ENCODE assay signal across 10 cellular contexts in genomic region chr1:181398544-181398943, GRCh38.
DNase-seq lines count a peak whose midpoint lies in the region; ATAC-seq lines count a peak whose summit lies in the region.
"Had no signal": no experiment of that assay in that cellular context is flagged by ENCODE, and none has a peak within 500 bp of the region (broad histone marks: within the 10 kb centered on the region; RNA-seq: fewer than 3 reads in every experiment).

No MANE protein-coding gene starts in this region.

- H3K4me3 Mint-ChIP-seq in activated CD8-positive, alpha-beta memory T cell treated with anti-CD3 and anti-CD28 coated beads, Interleukin-2, amount 10 ng/mL, durations not matched to agents 7 days and 5 days = no peak overlapping the region

- intact Hi-C loops in posterior vena cava (cut with DNase I) = no loop called here

- peaks cover 40% of the 10 kb centered on the region for H3K4me1 Mint-ChIP-seq in activated CD8-positive, alpha-beta memory T cell treated with anti-CD3 and anti-CD28 coated beads, Interleukin-2, amount 10 ng/mL, durations not matched to agents 7 days and 5 days

- H3K27ac Mint-ChIP-seq in activated CD8-positive, alpha-beta memory T cell treated with anti-CD3 and anti-CD28 coated beads, Interleukin-2, amount 10 ng/mL, durations not matched to agents 7 days and 5 days = peak overlapping the region; percentile 82

- CTCF ChIA-PET in activated CD8-positive, alpha-beta memory T cell treated with anti-CD3 and anti-CD28 coated beads, Interleukin-2, amount 10 ng/mL, durations not matched to agents 7 days and 5 days (lab: Charles Lee) = interaction anchor here (0.9 to 10.0 kb wide), 10 partner anchors 10 to 218 kb away, joined by 3 to 46 read pairs (median 4); no protein-coding TSS in a partner anchor

- peak; percentile 57 for DNase-seq in activated CD8-positive, alpha-beta memory T cell treated with anti-CD3 and anti-CD28 coated beads, Interleukin-2, amount 10 ng/mL, durations not matched to agents 7 days and 5 days
- DNase-seq in activated CD8-positive, alpha-beta memory T cell treated with anti-CD3 and anti-CD28 coated beads for 24 hours = no peak
- DNase-seq in stimulated activated CD8-positive, alpha-beta memory T cell treated with anti-CD3 and anti-CD28 coated beads, Interleukin-15, amount 100 ng/mL, for 48 hours (ENCODE audit: low read depth in 2 of 2) = peak; percentile 24 to 25
- DNase-seq in COLO668 (lab: John Stamatoyannopoulos, UW; ENCODE audit: unreplicated experiment) = no peak
- no peak for DNase-seq in posterior vena cava (ENCODE audit: low spot score)
- no peak for DNase-seq in NOMO-1 (lab: John Stamatoyannopoulos, UW; ENCODE audit: unreplicated experiment in 2 of 2)

- no peaks in the 10 kb centered on the region for H3K27me3 Mint-ChIP-seq in activated CD8-positive, alpha-beta memory T cell treated with anti-CD3 and anti-CD28 coated beads, Interleukin-2, amount 10 ng/mL, durations not matched to agents 7 days and 5 days
- H3K27me3 Mint-ChIP-seq: activated naive CD4-positive, alpha-beta T cell treated with anti-CD3 and anti-CD28 coated beads, Interleukin-2, amount 50 U/mL, for 24 hours had no signal

- H3K36me3 Mint-ChIP-seq in activated CD8-positive, alpha-beta memory T cell treated with anti-CD3 and anti-CD28 coated beads, Interleukin-2, amount 10 ng/mL, durations not matched to agents 7 days and 5 days = peaks cover 5% of the 10 kb centered on the region
- H3K36me3 Mint-ChIP-seq: activated naive CD4-positive, alpha-beta T cell treated with anti-CD3 and anti-CD28 coated beads, Interleukin-2, amount 50 U/mL, for 24 hours had no signal

- ATAC-seq in activated CD8-positive, alpha-beta memory T cell treated with anti-CD3 and anti-CD28 coated beads, Interleukin-2, amount 10 ng/mL, durations not matched to agents 7 days and 5 days = peak; percentile 52
- ATAC-seq in GM21528 (IDR thresholded peaks at IDR 0.05; ENCODE audit: low FRiP score, unreplicated experiment) = peak; percentile 84
- peak; percentile 90 for ATAC-seq in HG03175 (IDR thresholded peaks at IDR 0.05; ENCODE audit: unreplicated experiment)

- no peaks in the 10 kb centered on the region for H3K9me3 Mint-ChIP-seq in activated CD8-positive, alpha-beta memory T cell treated with anti-CD3 and anti-CD28 coated beads, Interleukin-2, amount 10 ng/mL, durations not matched to agents 7 days and 5 days (ENCODE audit: low read depth)
- H3K9me3 Mint-ChIP-seq: activated naive CD4-positive, alpha-beta T cell treated with anti-CD3 and anti-CD28 coated beads, Interleukin-2, amount 50 U/mL, for 24 hours; T-helper 1 cell treated with Interleukin-12 subunit alpha and Interleukin-12 subunit beta and Interleukin-4 antibody, amounts not matched to agents 30 μg/mL and 1 μg/mL, for 36 hours had no signal

Comparison
In these comparisons a context has a peak if more than half of its experiments do, and no peak if none do; other contexts are left out.
1. DNase-seq: peak in activated CD8-positive, alpha-beta memory T cell treated with anti-CD3 and anti-CD28 coated beads, Interleukin-2, amount 10 ng/mL, durations not matched to agents 7 days and 5 days (single experiment) and stimulated activated CD8-positive, alpha-beta memory T cell treated with anti-CD3 and anti-CD28 coated beads, Interleukin-15, amount 100 ng/mL, for 48 hours (2 of 2); none in activated CD8-positive, alpha-beta memory T cell treated with anti-CD3 and anti-CD28 coated beads for 24 hours (single experiment), COLO668 (single experiment), posterior vena cava (single experiment) and NOMO-1 (0 of 2).
2. Peak in every context shown above with its lines, with median percentiles within 50 percentile points of each other: ATAC-seq.